In the genomic region with DNA sequence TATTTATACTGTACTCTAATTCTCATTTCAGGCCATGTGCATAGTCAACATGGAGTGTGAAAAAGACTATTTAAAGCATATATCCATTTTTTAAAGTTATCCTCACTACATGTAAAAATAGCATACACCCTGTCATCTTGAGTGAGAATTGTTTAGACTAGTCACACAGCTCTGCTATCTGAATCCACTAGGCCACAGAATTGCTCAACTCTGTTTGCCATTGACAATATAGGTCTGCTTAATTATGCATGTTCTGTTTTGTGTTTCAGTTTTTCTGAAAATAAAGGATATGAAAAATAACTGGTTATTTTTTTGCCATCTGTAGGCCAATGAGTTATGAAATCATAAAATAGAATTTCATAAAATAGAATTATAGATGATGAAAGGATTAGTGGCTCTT, we compare ENCODE assay signal across 23 cellular contexts. TPM values are rescaled to one million over a fixed set of nuclear protein-coding genes. Genes with fewer than 3 reads are reported as not detected.
"Had no signal": no experiment of that assay in that cellular context is flagged by ENCODE, and none has a peak within 500 bp of the region (broad histone marks: within the 10 kb centered on the region; RNA-seq: fewer than 3 reads in every experiment).

No MANE protein-coding gene starts in this region.

- H3K27ac ChIP-seq: gastrocnemius medialis, neural progenitor cell, prostate gland, skin epidermis, tibial nerve, VCaP had no signal

- H3K4me3 Mint-ChIP-seq: activated naive CD4-positive, alpha-beta T cell treated with anti-CD3 and anti-CD28 coated beads, Interleukin-2, amount 50 U/mL, for 24 hours; endodermal cell; naive B cell; neural progenitor cell; stimulated activated naive CD8-positive, alpha-beta T cell treated with anti-CD3 and anti-CD28 coated beads, Interleukin-15, Interleukin-2, amounts not matched to agents 100 ng/mL and 50 ng/mL, for 24 hours had no signal

- H3K27ac Mint-ChIP-seq: activated naive CD4-positive, alpha-beta T cell treated with anti-CD3 and anti-CD28 coated beads, Interleukin-2, amount 50 U/mL, for 24 hours; endodermal cell; neural progenitor cell; stimulated activated naive CD8-positive, alpha-beta T cell treated with anti-CD3 and anti-CD28 coated beads, Interleukin-15, Interleukin-2, amounts not matched to agents 100 ng/mL and 50 ng/mL, for 24 hours had no signal

- H3K4me3 ChIP-seq: gastrocnemius medialis, neural progenitor cell, prostate gland, skin epidermis, tibial nerve had no signal

- H3K9me3 ChIP-seq: gastrocnemius medialis, prostate gland, tibial nerve had no signal

- H3K4me1 ChIP-seq: gastrocnemius medialis, neural progenitor cell, prostate gland, tibial nerve had no signal

- H3K36me3 ChIP-seq: gastrocnemius medialis, neural progenitor cell, prostate gland, tibial nerve had no signal

- H3K36me3 Mint-ChIP-seq: activated naive CD4-positive, alpha-beta T cell treated with anti-CD3 and anti-CD28 coated beads, Interleukin-2, amount 50 U/mL, for 24 hours; naive B cell; neural progenitor cell had no signal

- H2AFZ ChIP-seq: neural progenitor cell had no signal

- H3K9ac ChIP-seq: neural progenitor cell had no signal

- H3K9me3 Mint-ChIP-seq: activated naive CD4-positive, alpha-beta T cell treated with anti-CD3 and anti-CD28 coated beads, Interleukin-2, amount 50 U/mL, for 24 hours; naive B cell; stimulated activated naive CD8-positive, alpha-beta T cell treated with anti-CD3 and anti-CD28 coated beads, Interleukin-15, Interleukin-2, amounts not matched to agents 100 ng/mL and 50 ng/mL, for 24 hours had no signal

- H3K4me1 Mint-ChIP-seq: activated naive CD4-positive, alpha-beta T cell treated with anti-CD3 and anti-CD28 coated beads, Interleukin-2, amount 50 U/mL, for 24 hours; endodermal cell; naive B cell; neural progenitor cell had no signal

- DNase-seq: activated CD4-positive, alpha-beta T cell treated with anti-CD3 and anti-CD28 coated beads, Interleukin-2, amount 50 U/mL, for 1 hour; activated CD4-positive, CD25-positive, alpha-beta regulatory T cell treated with anti-CD3 and anti-CD28 coated beads, Interleukin-2, amount 50 U/mL, for 72 hours; activated CD8-positive, alpha-beta memory T cell treated with anti-CD3 and anti-CD28 coated beads, Interleukin-2, amount 50 U/mL, for 4 hours; activated effector memory CD4-positive, alpha-beta T cell treated with anti-CD3 and anti-CD28 coated beads, Interleukin-2, amount 50 U/mL, for 16 hours; activated T-cell treated with anti-CD3 and anti-CD28 coated beads, Interleukin-2, amount 50 U/mL, for 48 hours; endodermal cell; gastrocnemius medialis; head of caudate nucleus; kidney glomerular epithelial cell; left ventricle myocardium superior; naive B cell; right cardiac atrium; stimulated activated CD4-positive, alpha-beta T cell treated with anti-CD3 and anti-CD28 coated beads, Interleukin-15, amount 100 ng/mL, for 24 hours; stimulated activated CD4-positive, alpha-beta T cell treated with anti-CD3 and anti-CD28 coated beads, Interleukin-2, amount 100 ng/mL, for 48 hours; T1000 had no signal

- H3K27me3 ChIP-seq: gastrocnemius medialis, neural progenitor cell, tibial nerve had no signal

- H3K27me3 Mint-ChIP-seq: stimulated activated naive CD8-positive, alpha-beta T cell treated with anti-CD3 and anti-CD28 coated beads, Interleukin-15, Interleukin-2, amounts not matched to agents 100 ng/mL and 50 ng/mL, for 24 hours had no signal

- H3K4me2 ChIP-seq: neural progenitor cell had no signal

- ATAC-seq: gastrocnemius medialis, left ventricle myocardium superior, right cardiac atrium had no signal

RNA-seq across cellular contexts. Expression of gene TEC, which starts 27.8 kb away (rescaled TPM):
- total RNA-seq: osteocyte had no signal
